Comparison of ENCODE assay signal across 25 cellular contexts in the genomic region with DNA sequence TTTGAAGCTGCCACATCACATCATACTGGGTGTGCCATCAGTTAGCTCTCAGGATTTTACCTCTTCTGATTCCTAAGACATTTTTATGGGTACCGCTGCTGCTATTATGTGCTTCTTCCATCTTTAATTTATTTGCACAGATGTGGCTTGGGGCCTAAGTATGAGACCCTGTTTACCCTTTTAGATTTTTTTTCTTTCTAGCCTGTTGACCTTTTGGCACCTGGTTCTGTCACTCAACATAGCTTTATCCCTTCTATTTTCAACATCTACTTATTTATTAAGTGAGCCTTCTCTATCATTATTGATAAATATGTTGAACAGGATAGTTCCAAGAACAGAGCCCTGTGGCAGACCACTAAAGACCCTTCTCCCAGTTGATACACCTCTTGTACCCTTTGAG.
"Had no signal": no experiment of that assay in that cellular context is flagged by ENCODE, and none has a peak within 500 bp of the region (broad histone marks: within the 10 kb centered on the region; RNA-seq: fewer than 3 reads in every experiment).

No MANE protein-coding gene starts in this region.

- H2AFZ ChIP-seq: hepatocyte had no signal

- H3K36me3 Mint-ChIP-seq: WTC11 had no signal

- H3K4me2 ChIP-seq: hepatocyte had no signal

- DNase-seq: activated CD4-positive, alpha-beta T cell treated with anti-CD3 and anti-CD28 coated beads for 36 hours; activated CD4-positive, alpha-beta T cell treated with anti-CD3 and anti-CD28 coated beads, Interleukin-2, amount 50 U/mL, for 48 hours; activated effector memory CD4-positive, alpha-beta T cell treated with Interleukin-2 at 50 U/mL for 16 hours; activated naive CD4-positive, alpha-beta T cell treated with anti-CD3 and anti-CD28 coated beads for 36 hours; activated naive CD8-positive, alpha-beta T cell treated with anti-CD3 and anti-CD28 coated beads, Interleukin-2, amount 50 U/mL, for 24 hours; activated T-cell treated with anti-CD3 and anti-CD28 coated beads, Interleukin-2, amount 50 U/mL, for 48 hours; body of pancreas; dermis blood vessel endothelial cell; effector CD8-positive, alpha-beta T cell; foreskin melanocyte; kidney glomerular epithelial cell; left ventricle myocardium inferior; posterior cingulate gyrus; right lobe of liver; small intestine; stimulated activated CD4-positive, alpha-beta T cell treated with anti-CD3 and anti-CD28 coated beads, Interleukin-2, amount 100 ng/mL, for 24 hours; stimulated activated naive CD4-positive, alpha-beta T cell treated with Interleukin-2 at 50 U/mL for 16 hours; T-helper 1 cell; T-helper 9 cell had no signal

- H3K27ac ChIP-seq: body of pancreas, cardiac muscle cell, hepatocyte, left ventricle myocardium inferior, right lobe of liver, thoracic aorta had no signal

- H3K27me3 Mint-ChIP-seq: activated CD4-positive, alpha-beta T cell treated with anti-CD3 and anti-CD28 coated beads for 36 hours; activated naive CD8-positive, alpha-beta T cell treated with anti-CD3 and anti-CD28 coated beads, Interleukin-2, amount 50 U/mL, for 24 hours; type B pancreatic cell had no signal

- H3K9me3 Mint-ChIP-seq: activated naive CD4-positive, alpha-beta T cell treated with anti-CD3 and anti-CD28 coated beads for 36 hours; activated naive CD8-positive, alpha-beta T cell treated with anti-CD3 and anti-CD28 coated beads, Interleukin-2, amount 50 U/mL, for 24 hours; mesothelial cell of epicardium; type B pancreatic cell; WTC11 had no signal

- H3K4me1 ChIP-seq: body of pancreas had no signal

- H3K4me3 Mint-ChIP-seq: activated CD4-positive, alpha-beta T cell treated with anti-CD3 and anti-CD28 coated beads for 36 hours; activated naive CD4-positive, alpha-beta T cell treated with anti-CD3 and anti-CD28 coated beads for 36 hours; activated naive CD8-positive, alpha-beta T cell treated with anti-CD3 and anti-CD28 coated beads, Interleukin-2, amount 50 U/mL, for 24 hours; mesothelial cell of epicardium; type B pancreatic cell; WTC11 had no signal

- H3K9me3 ChIP-seq: body of pancreas, left ventricle myocardium inferior, right lobe of liver, thoracic aorta had no signal

- ATAC-seq: activated CD4-positive, alpha-beta T cell treated with anti-CD3 and anti-CD28 coated beads for 36 hours; activated naive CD8-positive, alpha-beta T cell treated with anti-CD3 and anti-CD28 coated beads, Interleukin-2, amount 50 U/mL, for 24 hours; body of pancreas; WTC11 had no signal

- H3K4me3 ChIP-seq: body of pancreas, cardiac muscle cell, hepatocyte, left ventricle myocardium inferior, right lobe of liver, thoracic aorta had no signal

- H3K27ac Mint-ChIP-seq: activated CD4-positive, alpha-beta T cell treated with anti-CD3 and anti-CD28 coated beads for 36 hours; activated naive CD4-positive, alpha-beta T cell treated with anti-CD3 and anti-CD28 coated beads for 36 hours; activated naive CD8-positive, alpha-beta T cell treated with anti-CD3 and anti-CD28 coated beads, Interleukin-2, amount 50 U/mL, for 24 hours; mesothelial cell of epicardium; type B pancreatic cell; WTC11 had no signal

- H3K36me3 ChIP-seq: cardiac muscle cell, right lobe of liver had no signal

- H3K27me3 ChIP-seq: body of pancreas, cardiac muscle cell, hepatocyte, right lobe of liver had no signal
